Comparison of ENCODE assay signal across 1 cellular context in the genomic region with DNA sequence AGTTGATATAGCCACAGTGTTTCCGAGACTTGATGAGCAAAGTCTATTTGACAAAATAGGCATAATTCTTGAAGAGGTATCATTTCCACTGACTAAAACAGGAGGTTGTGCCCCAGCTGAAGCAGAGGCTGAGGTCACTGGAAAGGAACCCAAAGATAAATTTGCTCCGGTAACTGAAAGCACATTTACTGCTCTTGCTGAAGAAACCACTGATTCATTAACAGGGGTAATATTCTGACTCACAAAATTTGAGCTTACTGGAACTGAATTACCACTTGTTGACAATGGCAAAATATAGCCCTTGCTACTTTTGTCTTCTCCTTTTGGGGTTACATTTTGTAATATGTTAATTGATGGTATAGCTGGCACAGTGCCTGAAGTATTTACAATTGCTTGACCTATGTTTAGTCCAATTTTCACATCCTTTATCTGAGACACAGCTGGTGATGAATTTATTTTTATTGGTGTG.
TF ChIP-seq lines count a peak whose summit lies in the region.

No MANE protein-coding gene starts in this region.

TF ChIP-seq in GM12878, 131 proteins besides CTCF, POLR2A, EP300 and RAD21 (continued from another document and continues in another):
- TF ChIP-seq POLR2AphosphoS2 (IDR thresholded peaks at IDR 0.05; ENCODE audit: low read depth, low read length) (no peak), SP1 (IDR thresholded peaks at IDR 0.05; ENCODE audit: low read depth, low read length) (no peak), EED (IDR thresholded peaks at IDR 0.05; ENCODE audit: low read depth) (no peak), SREBF1 (IDR thresholded peaks at IDR 0.05; ENCODE audit: low read length) (no peak; the same call in 1 of the 2 replicates), ZBED1 (IDR thresholded peaks at IDR 0.05; ENCODE audit: borderline replicate concordance) (no peak), TBL1XR1 (IDR thresholded peaks at IDR 0.05; ENCODE audit: low read depth, low read length) (peak; percentile 49; the same call in 1 of the 2 replicates), SPI1 (IDR thresholded peaks at IDR 0.05; ENCODE audit: borderline replicate concordance, insufficient read depth, low read depth, low read length) (no peak), IKZF1 (conservative IDR thresholded peaks at IDR 0.05) (peak; percentile 84), CBX5 (IDR thresholded peaks at IDR 0.05; ENCODE audit: low read depth) (no peak), SUPT20H (IDR thresholded peaks at IDR 0.05; ENCODE audit: borderline replicate concordance, control insufficient read depth, low read depth, low read length) (no peak), HDAC6 (IDR thresholded peaks at IDR 0.05; ENCODE audit: unreplicated experiment) (no peak), NBN (IDR thresholded peaks at IDR 0.05) (peak; percentile 95), MTA3 (IDR thresholded peaks at IDR 0.05; ENCODE audit: borderline replicate concordance, low read length) (no peak), MEF2A (IDR thresholded peaks at IDR 0.05; ENCODE audit: insufficient read depth, low read depth, low read length) (0 out of 2 replicates have a peak, but pooled peaks have one; percentile 22), EZH2 (IDR thresholded peaks at IDR 0.05; ENCODE audit: borderline replicate concordance, control insufficient read depth, low read depth, low read length) (no peak), GABPA (IDR thresholded peaks at IDR 0.05; ENCODE audit: low read depth) (no peak), FOS (IDR thresholded peaks at IDR 0.05; ENCODE audit: borderline replicate concordance, extremely low read depth, insufficient read length) (no peak), NR2C1 (IDR thresholded peaks at IDR 0.05) (peak; percentile 30; the same call in 1 of the 2 replicates), RELA (IDR thresholded peaks at IDR 0.05; ENCODE audit: borderline replicate concordance, partially characterized antibody) (no peak), SREBF2 (IDR thresholded peaks at IDR 0.05; ENCODE audit: low read length) (no peak), SUZ12 (IDR thresholded peaks at IDR 0.05; ENCODE audit: unreplicated experiment) (no peak), IRF4 (IDR thresholded peaks at IDR 0.05; ENCODE audit: low read depth, low read length) (0 out of 2 replicates have a peak, but pooled peaks have one; percentile 47), PAX8 (IDR thresholded peaks at IDR 0.05) (no peak), CHD2 (IDR thresholded peaks at IDR 0.05; ENCODE audit: borderline replicate concordance, low read depth, low read length) (peak; percentile 33; the same call in 1 of the 2 replicates), TCF7 (IDR thresholded peaks at IDR 0.05; ENCODE audit: borderline replicate concordance) (no peak), FOXM1 (IDR thresholded peaks at IDR 0.05; ENCODE audit: low read depth, low read length) (peak; percentile 45; the same call in 1 of the 2 replicates), LARP7 (IDR thresholded peaks at IDR 0.05) (no peak)
- TF ChIP-seq, protein P1, sequence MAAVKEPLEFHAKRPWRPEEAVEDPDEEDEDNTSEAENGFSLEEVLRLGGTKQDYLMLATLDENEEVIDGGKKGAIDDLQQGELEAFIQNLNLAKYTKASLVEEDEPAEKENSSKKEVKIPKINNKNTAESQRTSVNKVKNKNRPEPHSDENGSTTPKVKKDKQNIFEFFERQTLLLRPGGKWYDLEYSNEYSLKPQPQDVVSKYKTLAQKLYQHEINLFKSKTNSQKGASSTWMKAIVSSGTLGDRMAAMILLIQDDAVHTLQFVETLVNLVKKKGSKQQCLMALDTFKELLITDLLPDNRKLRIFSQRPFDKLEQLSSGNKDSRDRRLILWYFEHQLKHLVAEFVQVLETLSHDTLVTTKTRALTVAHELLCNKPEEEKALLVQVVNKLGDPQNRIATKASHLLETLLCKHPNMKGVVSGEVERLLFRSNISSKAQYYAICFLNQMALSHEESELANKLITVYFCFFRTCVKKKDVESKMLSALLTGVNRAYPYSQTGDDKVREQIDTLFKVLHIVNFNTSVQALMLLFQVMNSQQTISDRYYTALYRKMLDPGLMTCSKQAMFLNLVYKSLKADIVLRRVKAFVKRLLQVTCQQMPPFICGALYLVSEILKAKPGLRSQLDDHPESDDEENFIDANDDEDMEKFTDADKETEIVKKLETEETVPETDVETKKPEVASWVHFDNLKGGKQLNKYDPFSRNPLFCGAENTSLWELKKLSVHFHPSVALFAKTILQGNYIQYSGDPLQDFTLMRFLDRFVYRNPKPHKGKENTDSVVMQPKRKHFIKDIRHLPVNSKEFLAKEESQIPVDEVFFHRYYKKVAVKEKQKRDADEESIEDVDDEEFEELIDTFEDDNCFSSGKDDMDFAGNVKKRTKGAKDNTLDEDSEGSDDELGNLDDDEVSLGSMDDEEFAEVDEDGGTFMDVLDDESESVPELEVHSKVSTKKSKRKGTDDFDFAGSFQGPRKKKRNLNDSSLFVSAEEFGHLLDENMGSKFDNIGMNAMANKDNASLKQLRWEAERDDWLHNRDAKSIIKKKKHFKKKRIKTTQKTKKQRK (IDR thresholded peaks at IDR 0.05; ENCODE audit: low read depth, low read length) = no peak
- TF ChIP-seq, protein P2, sequence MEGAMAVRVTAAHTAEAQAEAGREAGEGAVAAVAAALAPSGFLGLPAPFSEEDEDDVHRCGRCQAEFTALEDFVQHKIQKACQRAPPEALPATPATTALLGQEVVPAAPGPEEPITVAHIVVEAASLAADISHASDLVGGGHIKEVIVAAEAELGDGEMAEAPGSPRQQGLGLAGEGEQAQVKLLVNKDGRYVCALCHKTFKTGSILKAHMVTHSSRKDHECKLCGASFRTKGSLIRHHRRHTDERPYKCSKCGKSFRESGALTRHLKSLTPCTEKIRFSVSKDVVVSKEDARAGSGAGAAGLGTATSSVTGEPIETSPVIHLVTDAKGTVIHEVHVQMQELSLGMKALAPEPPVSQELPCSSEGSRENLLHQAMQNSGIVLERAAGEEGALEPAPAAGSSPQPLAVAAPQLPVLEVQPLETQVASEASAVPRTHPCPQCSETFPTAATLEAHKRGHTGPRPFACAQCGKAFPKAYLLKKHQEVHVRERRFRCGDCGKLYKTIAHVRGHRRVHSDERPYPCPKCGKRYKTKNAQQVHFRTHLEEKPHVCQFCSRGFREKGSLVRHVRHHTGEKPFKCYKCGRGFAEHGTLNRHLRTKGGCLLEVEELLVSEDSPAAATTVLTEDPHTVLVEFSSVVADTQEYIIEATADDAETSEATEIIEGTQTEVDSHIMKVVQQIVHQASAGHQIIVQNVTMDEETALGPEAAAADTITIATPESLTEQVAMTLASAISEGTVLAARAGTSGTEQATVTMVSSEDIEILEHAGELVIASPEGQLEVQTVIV (IDR thresholded peaks at IDR 0.05; ENCODE audit: borderline replicate concordance, partially characterized antibody) = no peak
- TF ChIP-seq, protein P3, sequence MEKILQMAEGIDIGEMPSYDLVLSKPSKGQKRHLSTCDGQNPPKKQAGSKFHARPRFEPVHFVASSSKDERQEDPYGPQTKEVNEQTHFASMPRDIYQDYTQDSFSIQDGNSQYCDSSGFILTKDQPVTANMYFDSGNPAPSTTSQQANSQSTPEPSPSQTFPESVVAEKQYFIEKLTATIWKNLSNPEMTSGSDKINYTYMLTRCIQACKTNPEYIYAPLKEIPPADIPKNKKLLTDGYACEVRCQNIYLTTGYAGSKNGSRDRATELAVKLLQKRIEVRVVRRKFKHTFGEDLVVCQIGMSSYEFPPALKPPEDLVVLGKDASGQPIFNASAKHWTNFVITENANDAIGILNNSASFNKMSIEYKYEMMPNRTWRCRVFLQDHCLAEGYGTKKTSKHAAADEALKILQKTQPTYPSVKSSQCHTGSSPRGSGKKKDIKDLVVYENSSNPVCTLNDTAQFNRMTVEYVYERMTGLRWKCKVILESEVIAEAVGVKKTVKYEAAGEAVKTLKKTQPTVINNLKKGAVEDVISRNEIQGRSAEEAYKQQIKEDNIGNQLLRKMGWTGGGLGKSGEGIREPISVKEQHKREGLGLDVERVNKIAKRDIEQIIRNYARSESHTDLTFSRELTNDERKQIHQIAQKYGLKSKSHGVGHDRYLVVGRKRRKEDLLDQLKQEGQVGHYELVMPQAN (conservative IDR thresholded peaks at IDR 0.05) = no peak
- TF ChIP-seq, protein P4, sequence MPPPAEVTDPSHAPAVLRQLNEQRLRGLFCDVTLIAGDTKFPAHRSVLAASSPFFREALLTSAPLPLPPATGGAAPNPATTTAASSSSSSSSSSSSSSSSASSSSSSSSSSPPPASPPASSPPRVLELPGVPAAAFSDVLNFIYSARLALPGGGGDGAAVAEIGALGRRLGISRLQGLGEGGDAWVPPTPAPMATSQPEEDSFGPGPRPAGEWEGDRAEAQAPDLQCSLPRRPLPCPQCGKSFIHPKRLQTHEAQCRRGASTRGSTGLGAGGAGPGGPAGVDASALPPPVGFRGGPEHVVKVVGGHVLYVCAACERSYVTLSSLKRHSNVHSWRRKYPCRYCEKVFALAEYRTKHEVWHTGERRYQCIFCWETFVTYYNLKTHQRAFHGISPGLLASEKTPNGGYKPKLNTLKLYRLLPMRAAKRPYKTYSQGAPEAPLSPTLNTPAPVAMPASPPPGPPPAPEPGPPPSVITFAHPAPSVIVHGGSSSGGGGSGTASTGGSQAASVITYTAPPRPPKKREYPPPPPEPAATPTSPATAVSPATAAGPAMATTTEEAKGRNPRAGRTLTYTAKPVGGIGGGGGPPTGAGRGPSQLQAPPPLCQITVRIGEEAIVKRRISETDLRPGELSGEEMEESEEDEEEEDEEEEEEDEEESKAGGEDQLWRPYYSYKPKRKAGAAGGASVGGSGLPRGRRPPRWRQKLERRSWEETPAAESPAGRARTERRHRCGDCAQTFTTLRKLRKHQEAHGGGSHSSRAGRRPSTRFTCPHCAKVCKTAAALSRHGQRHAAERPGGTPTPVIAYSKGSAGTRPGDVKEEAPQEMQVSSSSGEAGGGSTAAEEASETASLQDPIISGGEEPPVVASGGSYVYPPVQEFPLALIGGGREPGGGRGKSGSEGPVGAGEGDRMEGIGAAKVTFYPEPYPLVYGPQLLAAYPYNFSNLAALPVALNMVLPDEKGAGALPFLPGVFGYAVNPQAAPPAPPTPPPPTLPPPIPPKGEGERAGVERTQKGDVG (CRISPR knock-in tag; IDR thresholded peaks at IDR 0.05) = no peak
- TF ChIP-seq, protein P5, sequence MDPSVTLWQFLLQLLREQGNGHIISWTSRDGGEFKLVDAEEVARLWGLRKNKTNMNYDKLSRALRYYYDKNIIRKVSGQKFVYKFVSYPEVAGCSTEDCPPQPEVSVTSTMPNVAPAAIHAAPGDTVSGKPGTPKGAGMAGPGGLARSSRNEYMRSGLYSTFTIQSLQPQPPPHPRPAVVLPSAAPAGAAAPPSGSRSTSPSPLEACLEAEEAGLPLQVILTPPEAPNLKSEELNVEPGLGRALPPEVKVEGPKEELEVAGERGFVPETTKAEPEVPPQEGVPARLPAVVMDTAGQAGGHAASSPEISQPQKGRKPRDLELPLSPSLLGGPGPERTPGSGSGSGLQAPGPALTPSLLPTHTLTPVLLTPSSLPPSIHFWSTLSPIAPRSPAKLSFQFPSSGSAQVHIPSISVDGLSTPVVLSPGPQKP (IDR thresholded peaks at IDR 0.05; ENCODE audit: low read depth, low read length) = no peak
- TF ChIP-seq, protein P6, sequence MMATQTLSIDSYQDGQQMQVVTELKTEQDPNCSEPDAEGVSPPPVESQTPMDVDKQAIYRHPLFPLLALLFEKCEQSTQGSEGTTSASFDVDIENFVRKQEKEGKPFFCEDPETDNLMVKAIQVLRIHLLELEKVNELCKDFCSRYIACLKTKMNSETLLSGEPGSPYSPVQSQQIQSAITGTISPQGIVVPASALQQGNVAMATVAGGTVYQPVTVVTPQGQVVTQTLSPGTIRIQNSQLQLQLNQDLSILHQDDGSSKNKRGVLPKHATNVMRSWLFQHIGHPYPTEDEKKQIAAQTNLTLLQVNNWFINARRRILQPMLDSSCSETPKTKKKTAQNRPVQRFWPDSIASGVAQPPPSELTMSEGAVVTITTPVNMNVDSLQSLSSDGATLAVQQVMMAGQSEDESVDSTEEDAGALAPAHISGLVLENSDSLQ (IDR thresholded peaks at IDR 0.05) = no peak
- TF ChIP-seq, protein P7, sequence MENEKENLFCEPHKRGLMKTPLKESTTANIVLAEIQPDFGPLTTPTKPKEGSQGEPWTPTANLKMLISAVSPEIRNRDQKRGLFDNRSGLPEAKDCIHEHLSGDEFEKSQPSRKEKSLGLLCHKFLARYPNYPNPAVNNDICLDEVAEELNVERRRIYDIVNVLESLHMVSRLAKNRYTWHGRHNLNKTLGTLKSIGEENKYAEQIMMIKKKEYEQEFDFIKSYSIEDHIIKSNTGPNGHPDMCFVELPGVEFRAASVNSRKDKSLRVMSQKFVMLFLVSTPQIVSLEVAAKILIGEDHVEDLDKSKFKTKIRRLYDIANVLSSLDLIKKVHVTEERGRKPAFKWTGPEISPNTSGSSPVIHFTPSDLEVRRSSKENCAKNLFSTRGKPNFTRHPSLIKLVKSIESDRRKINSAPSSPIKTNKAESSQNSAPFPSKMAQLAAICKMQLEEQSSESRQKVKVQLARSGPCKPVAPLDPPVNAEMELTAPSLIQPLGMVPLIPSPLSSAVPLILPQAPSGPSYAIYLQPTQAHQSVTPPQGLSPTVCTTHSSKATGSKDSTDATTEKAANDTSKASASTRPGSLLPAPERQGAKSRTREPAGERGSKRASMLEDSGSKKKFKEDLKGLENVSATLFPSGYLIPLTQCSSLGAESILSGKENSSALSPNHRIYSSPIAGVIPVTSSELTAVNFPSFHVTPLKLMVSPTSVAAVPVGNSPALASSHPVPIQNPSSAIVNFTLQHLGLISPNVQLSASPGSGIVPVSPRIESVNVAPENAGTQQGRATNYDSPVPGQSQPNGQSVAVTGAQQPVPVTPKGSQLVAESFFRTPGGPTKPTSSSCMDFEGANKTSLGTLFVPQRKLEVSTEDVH (IDR thresholded peaks at IDR 0.05; ENCODE audit: low read depth, partially characterized antibody) = no peak
- TF ChIP-seq, protein P8, sequence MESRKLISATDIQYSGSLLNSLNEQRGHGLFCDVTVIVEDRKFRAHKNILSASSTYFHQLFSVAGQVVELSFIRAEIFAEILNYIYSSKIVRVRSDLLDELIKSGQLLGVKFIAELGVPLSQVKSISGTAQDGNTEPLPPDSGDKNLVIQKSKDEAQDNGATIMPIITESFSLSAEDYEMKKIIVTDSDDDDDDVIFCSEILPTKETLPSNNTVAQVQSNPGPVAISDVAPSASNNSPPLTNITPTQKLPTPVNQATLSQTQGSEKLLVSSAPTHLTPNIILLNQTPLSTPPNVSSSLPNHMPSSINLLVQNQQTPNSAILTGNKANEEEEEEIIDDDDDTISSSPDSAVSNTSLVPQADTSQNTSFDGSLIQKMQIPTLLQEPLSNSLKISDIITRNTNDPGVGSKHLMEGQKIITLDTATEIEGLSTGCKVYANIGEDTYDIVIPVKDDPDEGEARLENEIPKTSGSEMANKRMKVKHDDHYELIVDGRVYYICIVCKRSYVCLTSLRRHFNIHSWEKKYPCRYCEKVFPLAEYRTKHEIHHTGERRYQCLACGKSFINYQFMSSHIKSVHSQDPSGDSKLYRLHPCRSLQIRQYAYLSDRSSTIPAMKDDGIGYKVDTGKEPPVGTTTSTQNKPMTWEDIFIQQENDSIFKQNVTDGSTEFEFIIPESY (IDR thresholded peaks at IDR 0.05) = no peak
